In genomic region chr1:148078090-148078489, GRCh38 we compare ENCODE assay signal across 8 cellular contexts.
DNase-seq lines count a peak whose midpoint lies in the region; ATAC-seq, FAIRE-seq and TF ChIP-seq lines count a peak whose summit lies in the region.
"Not testable (repeated sequence)": the region's sequence is repeated elsewhere in the genome, so short reads cannot be mapped to it uniquely, and the experiment has no call there.

No MANE protein-coding gene starts in this region.

- not testable (repeated sequence) for H3K27me3 Mint-ChIP-seq in GM23338 (ENCODE audit: insufficient read depth, low read depth, poor library complexity); activated CD8-positive, alpha-beta memory T cell treated with anti-CD3 and anti-CD28 coated beads, Interleukin-2, amount 10 ng/mL, durations not matched to agents 7 days and 5 days; MCF 10A (ENCODE audit: insufficient read depth, unreplicated experiment); natural killer cell (ENCODE audit: low read depth in 2 of 2)

- 0 out of 3 replicates have a peak, but pooled peaks have one; percentile 6 for ATAC-seq in GM23338
- ATAC-seq in Panc1: peak; percentile 57; the same call in 1 of the 2 replicates
- peak; percentile 42 for ATAC-seq in activated CD8-positive, alpha-beta memory T cell treated with anti-CD3 and anti-CD28 coated beads, Interleukin-2, amount 10 ng/mL, durations not matched to agents 7 days and 5 days
- peak; percentile 54 for ATAC-seq in Right ventricle myocardium superior (ENCODE audit: poor library complexity)
- not testable (repeated sequence) for ATAC-seq in HepG2
- ATAC-seq in natural killer cell: peak; percentile 50 to 73 (median 57)
- peak; percentile 44 to 56 for ATAC-seq in upper lobe of left lung (ENCODE audit: low FRiP score in 2 of 2)

- TF ChIP-seq CTCF in GM23338 (conservative IDR thresholded peaks at IDR 0.05; ENCODE audit: low read depth in 2 of 2); Panc1 (IDR thresholded peaks at IDR 0.05); MCF 10A (IDR thresholded peaks at IDR 0.05; ENCODE audit: unreplicated experiment); HepG2 (CRISPR knock-in tag; IDR thresholded peaks at IDR 0.05); natural killer cell (IDR thresholded peaks at IDR 0.05); upper lobe of left lung (IDR thresholded peaks at IDR 0.05): not testable (repeated sequence)

- not testable (repeated sequence) for H3K9me3 ChIP-seq in Panc1 (ENCODE audit: control insufficient read depth, insufficient read depth, low read depth, low read length); HepG2 (ENCODE audit: low read length); upper lobe of left lung

- intact Hi-C loops in Panc1 (cut with micrococcal nuclease; ENCODE audit: unreplicated experiment); MCF 10A (cut with micrococcal nuclease); Right ventricle myocardium superior (cut with DNase I); HepG2 (cut with micrococcal nuclease; ENCODE audit: unreplicated experiment); natural killer cell (cut with micrococcal nuclease): not testable (repeated sequence)

- not testable (repeated sequence) for H3K36me3 ChIP-seq in GM23338 (ENCODE audit: insufficient read depth); Panc1 (ENCODE audit: control insufficient read depth, insufficient read depth, low read length); HepG2 (replicated peaks in 1 of 2; ENCODE audit: control insufficient read depth in 1 of 2, insufficient read depth in 2 of 2, low read length in 2 of 2); upper lobe of left lung

- H3K4me1 ChIP-seq in GM23338 (ENCODE audit: insufficient read depth); Panc1 (ENCODE audit: control insufficient read depth, insufficient read depth, low read length); HepG2 (ENCODE audit: insufficient read depth, low read length); upper lobe of left lung: not testable (repeated sequence)

- not testable (repeated sequence) for TF ChIP-seq POLR2A in HepG2 (IDR thresholded peaks at IDR 0.05; ENCODE audit: insufficient read depth in 1 of 2, low read depth in 2 of 2, low read length in 2 of 2); upper lobe of left lung (IDR thresholded peaks at IDR 0.05)

- H3K27ac Mint-ChIP-seq in GM23338; activated CD8-positive, alpha-beta memory T cell treated with anti-CD3 and anti-CD28 coated beads, Interleukin-2, amount 10 ng/mL, durations not matched to agents 7 days and 5 days; MCF 10A (ENCODE audit: low read depth, unreplicated experiment); natural killer cell: not testable (repeated sequence)

- POLR2A ChIA-PET in Panc1 (lab: Charles Lee); MCF 10A (lab: Yijun Ruan, JAX); HepG2 (lab: Yijun Ruan, JAX): not testable (repeated sequence)

- WGBS in HepG2 (ENCODE audit: low lambda C conversion rate): no CpG with 5 or more reads among the region's 13 CpGs
- WGBS in upper lobe of left lung, 2 donors: no CpG with 5 or more reads among the region's 13 CpGs

- in situ Hi-C loops in Panc1 (cut with HindIII; ENCODE audit: low pct_unique_long_range_greater_than_20kb, low sequenced_read_pairs); HepG2 (cut with HindIII; ENCODE audit: extremely low pct_ligation_motif_present, low pct_unique_long_range_greater_than_20kb): not testable (repeated sequence)

- H3K27ac ChIP-seq in GM23338 (ENCODE audit: low read depth); Panc1 (ENCODE audit: low read length); HepG2 (ENCODE audit: extremely low read length, insufficient read depth, low read length); upper lobe of left lung: not testable (repeated sequence)

- FAIRE-seq in HepG2 (lab: Jason Lieb, UNC): not testable (repeated sequence)

- not testable (repeated sequence) for H3K9ac ChIP-seq in HepG2 (ENCODE audit: insufficient read depth, low read depth, low read length)

- not testable (repeated sequence) for H3F3A ChIP-seq in GM23338 (replicated peaks; ENCODE audit: low read depth)

- not testable (repeated sequence) for H3K36me3 Mint-ChIP-seq in GM23338 (ENCODE audit: low read depth); activated CD8-positive, alpha-beta memory T cell treated with anti-CD3 and anti-CD28 coated beads, Interleukin-2, amount 10 ng/mL, durations not matched to agents 7 days and 5 days; MCF 10A (ENCODE audit: insufficient read depth, unreplicated experiment); natural killer cell

- not testable (repeated sequence) for H3K79me2 ChIP-seq in GM23338 (replicated peaks; ENCODE audit: insufficient read depth); HepG2 (ENCODE audit: insufficient read depth, low read length)

- CTCF ChIA-PET in Panc1 (lab: Charles Lee); activated CD8-positive, alpha-beta memory T cell treated with anti-CD3 and anti-CD28 coated beads, Interleukin-2, amount 10 ng/mL, durations not matched to agents 7 days and 5 days (lab: Charles Lee); MCF 10A (lab: Yijun Ruan, JAX); HepG2 (lab: Yijun Ruan, JAX; ENCODE audit: low intra/inter-chr PET ratio, low total read pairs): not testable (repeated sequence)

- not testable (repeated sequence) for TF ChIP-seq EP300 in HepG2 (IDR thresholded peaks at IDR 0.05; ENCODE audit: low read depth in 2 of 2, low read length in 2 of 2); HepG2 (CRISPR knock-in tag; IDR thresholded peaks at IDR 0.05; ENCODE audit: borderline replicate concordance); upper lobe of left lung (IDR thresholded peaks at IDR 0.05)

- H3K4me3 ChIP-seq in GM23338; Panc1 (ENCODE audit: low read depth in 2 of 2, low read length in 2 of 2); HepG2 (replicated peaks in 1 of 3; ENCODE audit: insufficient read depth in 1 of 3, low read depth in 2 of 3, low read length in 3 of 3); upper lobe of left lung: not testable (repeated sequence)

- not testable (repeated sequence) for H3K4me3 Mint-ChIP-seq in GM23338; activated CD8-positive, alpha-beta memory T cell treated with anti-CD3 and anti-CD28 coated beads, Interleukin-2, amount 10 ng/mL, durations not matched to agents 7 days and 5 days; MCF 10A (ENCODE audit: unreplicated experiment); natural killer cell

- DNase-seq in GM23338 (ENCODE audit: low spot score); Panc1 (ENCODE audit: low read depth, low spot score); activated CD8-positive, alpha-beta memory T cell treated with anti-CD3 and anti-CD28 coated beads, Interleukin-2, amount 10 ng/mL, durations not matched to agents 7 days and 5 days; MCF 10A (ENCODE audit: unreplicated experiment); Right ventricle myocardium superior; HepG2 (ENCODE audit: low spot score); natural killer cell; upper lobe of left lung: not testable (repeated sequence)

- not testable (repeated sequence) for H4K20me1 ChIP-seq in GM23338 (replicated peaks; ENCODE audit: insufficient read depth); HepG2 (ENCODE audit: insufficient read depth, low read length)

- H3K9me3 Mint-ChIP-seq in GM23338; activated CD8-positive, alpha-beta memory T cell treated with anti-CD3 and anti-CD28 coated beads, Interleukin-2, amount 10 ng/mL, durations not matched to agents 7 days and 5 days (ENCODE audit: low read depth); MCF 10A (ENCODE audit: unreplicated experiment); natural killer cell: not testable (repeated sequence)

- H3K4me1 Mint-ChIP-seq in GM23338; activated CD8-positive, alpha-beta memory T cell treated with anti-CD3 and anti-CD28 coated beads, Interleukin-2, amount 10 ng/mL, durations not matched to agents 7 days and 5 days; MCF 10A (ENCODE audit: insufficient read depth, unreplicated experiment); natural killer cell: not testable (repeated sequence)

- TF ChIP-seq RAD21 in HepG2 (CRISPR knock-in tag; IDR thresholded peaks at IDR 0.05): not testable (repeated sequence)

- not testable (repeated sequence) for H3K4me2 ChIP-seq in GM23338; HepG2 (ENCODE audit: low read depth, low read length)

- H3K27me3 ChIP-seq in GM23338 (ENCODE audit: insufficient read depth); Panc1 (ENCODE audit: control insufficient read depth, insufficient read depth, low read length); HepG2 (ENCODE audit: control insufficient read depth in 1 of 2, insufficient read depth in 2 of 2, low read length in 2 of 2); upper lobe of left lung: not testable (repeated sequence)

- H3K9me2 ChIP-seq in GM23338 (ENCODE audit: insufficient read depth): not testable (repeated sequence)

- TSS peak; percentile 100 for BruUV-seq in Panc1 (replicated peaks; lab: Mats Ljungman, UMichigan)
- BruUV-seq in MCF 10A (replicated peaks; lab: Mats Ljungman, UMichigan): TSS peak; percentile 91
- TSS peak; percentile 99 for BruUV-seq in HepG2 (replicated peaks; lab: Mats Ljungman, UMichigan)

- not testable (repeated sequence) for H2AFZ ChIP-seq in GM23338; HepG2 (ENCODE audit: low read length)
